In the genomic region with DNA sequence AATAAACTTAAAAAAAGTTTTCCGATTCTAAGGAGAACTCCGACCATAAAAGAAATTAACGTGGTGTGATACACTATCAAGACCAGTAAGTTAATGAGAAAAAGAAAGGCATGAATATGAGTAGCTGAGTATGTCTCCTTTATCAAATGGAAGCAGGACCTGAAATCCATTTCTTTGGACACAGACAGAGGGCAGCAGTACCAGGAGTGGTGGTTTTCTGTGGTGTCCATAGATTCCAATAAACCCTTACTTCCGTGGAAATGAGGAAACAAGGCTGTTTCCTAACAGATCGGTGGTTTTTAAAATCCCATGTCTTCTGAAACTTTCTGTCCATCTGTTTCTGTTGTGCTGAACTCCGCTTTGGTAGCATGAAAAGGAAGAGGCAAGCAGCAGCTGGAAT, we compare ENCODE assay signal across 1 cellular context.
TF ChIP-seq lines count a peak whose summit lies in the region.

No MANE protein-coding gene starts in this region.

TF ChIP-seq in GM23338, 12 proteins besides CTCF, POLR2A, EP300 and RAD21 (continued from another document):
- TF ChIP-seq, protein P1, sequence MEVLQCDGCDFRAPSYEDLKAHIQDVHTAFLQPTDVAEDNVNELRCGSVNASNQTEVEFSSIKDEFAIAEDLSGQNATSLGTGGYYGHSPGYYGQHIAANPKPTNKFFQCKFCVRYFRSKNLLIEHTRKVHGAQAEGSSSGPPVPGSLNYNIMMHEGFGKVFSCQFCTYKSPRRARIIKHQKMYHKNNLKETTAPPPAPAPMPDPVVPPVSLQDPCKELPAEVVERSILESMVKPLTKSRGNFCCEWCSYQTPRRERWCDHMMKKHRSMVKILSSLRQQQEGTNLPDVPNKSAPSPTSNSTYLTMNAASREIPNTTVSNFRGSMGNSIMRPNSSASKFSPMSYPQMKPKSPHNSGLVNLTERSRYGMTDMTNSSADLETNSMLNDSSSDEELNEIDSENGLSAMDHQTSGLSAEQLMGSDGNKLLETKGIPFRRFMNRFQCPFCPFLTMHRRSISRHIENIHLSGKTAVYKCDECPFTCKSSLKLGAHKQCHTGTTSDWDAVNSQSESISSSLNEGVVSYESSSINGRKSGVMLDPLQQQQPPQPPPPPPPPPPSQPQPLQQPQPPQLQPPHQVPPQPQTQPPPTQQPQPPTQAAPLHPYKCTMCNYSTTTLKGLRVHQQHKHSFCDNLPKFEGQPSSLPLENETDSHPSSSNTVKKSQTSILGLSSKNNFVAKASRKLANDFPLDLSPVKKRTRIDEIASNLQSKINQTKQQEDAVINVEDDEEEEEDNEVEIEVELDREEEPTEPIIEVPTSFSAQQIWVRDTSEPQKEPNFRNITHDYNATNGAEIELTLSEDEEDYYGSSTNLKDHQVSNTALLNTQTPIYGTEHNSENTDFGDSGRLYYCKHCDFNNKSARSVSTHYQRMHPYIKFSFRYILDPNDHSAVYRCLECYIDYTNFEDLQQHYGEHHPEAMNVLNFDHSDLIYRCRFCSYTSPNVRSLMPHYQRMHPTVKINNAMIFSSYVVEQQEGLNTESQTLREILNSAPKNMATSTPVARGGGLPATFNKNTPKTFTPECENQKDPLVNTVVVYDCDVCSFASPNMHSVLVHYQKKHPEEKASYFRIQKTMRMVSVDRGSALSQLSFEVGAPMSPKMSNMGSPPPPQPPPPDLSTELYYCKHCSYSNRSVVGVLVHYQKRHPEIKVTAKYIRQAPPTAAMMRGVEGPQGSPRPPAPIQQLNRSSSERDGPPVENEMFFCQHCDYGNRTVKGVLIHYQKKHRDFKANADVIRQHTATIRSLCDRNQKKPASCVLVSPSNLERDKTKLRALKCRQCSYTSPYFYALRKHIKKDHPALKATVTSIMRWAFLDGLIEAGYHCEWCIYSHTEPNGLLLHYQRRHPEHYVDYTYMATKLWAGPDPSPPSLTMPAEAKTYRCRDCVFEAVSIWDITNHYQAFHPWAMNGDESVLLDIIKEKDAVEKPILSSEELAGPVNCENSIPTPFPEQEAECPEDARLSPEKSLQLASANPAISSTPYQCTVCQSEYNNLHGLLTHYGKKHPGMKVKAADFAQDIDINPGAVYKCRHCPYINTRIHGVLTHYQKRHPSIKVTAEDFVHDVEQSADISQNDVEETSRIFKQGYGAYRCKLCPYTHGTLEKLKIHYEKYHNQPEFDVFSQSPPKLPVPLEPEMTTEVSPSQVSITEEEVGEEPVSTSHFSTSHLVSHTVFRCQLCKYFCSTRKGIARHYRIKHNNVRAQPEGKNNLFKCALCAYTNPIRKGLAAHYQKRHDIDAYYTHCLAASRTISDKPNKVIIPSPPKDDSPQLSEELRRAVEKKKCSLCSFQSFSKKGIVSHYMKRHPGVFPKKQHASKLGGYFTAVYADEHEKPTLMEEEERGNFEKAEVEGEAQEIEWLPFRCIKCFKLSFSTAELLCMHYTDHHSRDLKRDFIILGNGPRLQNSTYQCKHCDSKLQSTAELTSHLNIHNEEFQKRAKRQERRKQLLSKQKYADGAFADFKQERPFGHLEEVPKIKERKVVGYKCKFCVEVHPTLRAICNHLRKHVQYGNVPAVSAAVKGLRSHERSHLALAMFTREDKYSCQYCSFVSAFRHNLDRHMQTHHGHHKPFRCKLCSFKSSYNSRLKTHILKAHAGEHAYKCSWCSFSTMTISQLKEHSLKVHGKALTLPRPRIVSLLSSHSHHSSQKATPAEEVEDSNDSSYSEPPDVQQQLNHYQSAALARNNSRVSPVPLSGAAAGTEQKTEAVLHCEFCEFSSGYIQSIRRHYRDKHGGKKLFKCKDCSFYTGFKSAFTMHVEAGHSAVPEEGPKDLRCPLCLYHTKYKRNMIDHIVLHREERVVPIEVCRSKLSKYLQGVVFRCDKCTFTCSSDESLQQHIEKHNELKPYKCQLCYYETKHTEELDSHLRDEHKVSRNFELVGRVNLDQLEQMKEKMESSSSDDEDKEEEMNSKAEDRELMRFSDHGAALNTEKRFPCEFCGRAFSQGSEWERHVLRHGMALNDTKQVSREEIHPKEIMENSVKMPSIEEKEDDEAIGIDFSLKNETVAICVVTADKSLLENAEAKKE (CRISPR knock-in tag; IDR thresholded peaks at IDR 0.05), result no peak
- TF ChIP-seq, protein P2, sequence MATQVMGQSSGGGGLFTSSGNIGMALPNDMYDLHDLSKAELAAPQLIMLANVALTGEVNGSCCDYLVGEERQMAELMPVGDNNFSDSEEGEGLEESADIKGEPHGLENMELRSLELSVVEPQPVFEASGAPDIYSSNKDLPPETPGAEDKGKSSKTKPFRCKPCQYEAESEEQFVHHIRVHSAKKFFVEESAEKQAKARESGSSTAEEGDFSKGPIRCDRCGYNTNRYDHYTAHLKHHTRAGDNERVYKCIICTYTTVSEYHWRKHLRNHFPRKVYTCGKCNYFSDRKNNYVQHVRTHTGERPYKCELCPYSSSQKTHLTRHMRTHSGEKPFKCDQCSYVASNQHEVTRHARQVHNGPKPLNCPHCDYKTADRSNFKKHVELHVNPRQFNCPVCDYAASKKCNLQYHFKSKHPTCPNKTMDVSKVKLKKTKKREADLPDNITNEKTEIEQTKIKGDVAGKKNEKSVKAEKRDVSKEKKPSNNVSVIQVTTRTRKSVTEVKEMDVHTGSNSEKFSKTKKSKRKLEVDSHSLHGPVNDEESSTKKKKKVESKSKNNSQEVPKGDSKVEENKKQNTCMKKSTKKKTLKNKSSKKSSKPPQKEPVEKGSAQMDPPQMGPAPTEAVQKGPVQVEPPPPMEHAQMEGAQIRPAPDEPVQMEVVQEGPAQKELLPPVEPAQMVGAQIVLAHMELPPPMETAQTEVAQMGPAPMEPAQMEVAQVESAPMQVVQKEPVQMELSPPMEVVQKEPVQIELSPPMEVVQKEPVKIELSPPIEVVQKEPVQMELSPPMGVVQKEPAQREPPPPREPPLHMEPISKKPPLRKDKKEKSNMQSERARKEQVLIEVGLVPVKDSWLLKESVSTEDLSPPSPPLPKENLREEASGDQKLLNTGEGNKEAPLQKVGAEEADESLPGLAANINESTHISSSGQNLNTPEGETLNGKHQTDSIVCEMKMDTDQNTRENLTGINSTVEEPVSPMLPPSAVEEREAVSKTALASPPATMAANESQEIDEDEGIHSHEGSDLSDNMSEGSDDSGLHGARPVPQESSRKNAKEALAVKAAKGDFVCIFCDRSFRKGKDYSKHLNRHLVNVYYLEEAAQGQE (IDR thresholded peaks at IDR 0.05; ENCODE audit: unreplicated experiment), result no peak
- TF ChIP-seq POLR2AphosphoS5 (IDR thresholded peaks at IDR 0.05; ENCODE audit: low read depth) (no peak), JUNB (IDR thresholded peaks at IDR 0.05; ENCODE audit: unreplicated experiment) (no peak)
